Comparison of ENCODE assay signal across 10 cellular contexts in the genomic region with DNA sequence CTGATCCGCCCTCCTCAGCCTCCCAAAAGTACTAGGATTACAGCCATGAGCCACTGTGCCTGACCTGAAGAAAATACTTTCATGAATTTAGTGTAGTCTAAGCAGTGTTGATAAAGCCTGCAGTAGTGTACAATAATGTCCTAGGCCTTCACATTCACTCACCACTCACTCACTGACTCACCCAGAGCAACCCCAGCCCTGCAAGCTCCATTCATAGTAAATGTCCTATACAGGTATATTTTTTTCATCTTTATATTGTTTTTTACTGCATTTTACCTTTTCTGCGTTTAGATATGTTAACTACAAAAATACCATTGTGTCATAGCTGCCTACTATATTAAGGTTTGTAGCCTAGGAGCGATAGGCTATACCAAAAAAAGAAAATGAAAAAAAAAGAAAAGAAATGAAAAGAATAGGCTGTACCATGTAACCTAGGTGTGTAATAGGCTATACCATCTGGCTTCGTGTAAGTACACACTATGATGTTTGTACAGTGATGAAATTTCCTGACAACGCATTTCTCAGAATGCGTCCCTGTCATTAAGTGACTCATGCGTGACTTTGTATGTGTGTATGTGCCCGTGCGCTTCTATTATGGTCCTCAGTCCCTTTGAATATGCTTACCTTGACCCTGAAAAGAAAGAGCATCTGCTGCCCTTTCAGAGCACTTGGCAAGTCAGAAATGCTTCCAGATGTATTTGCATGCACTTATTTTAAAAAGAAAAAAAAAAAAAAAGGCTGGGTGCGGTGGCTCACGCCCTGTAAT. TPM values are rescaled to one million over a fixed set of nuclear protein-coding genes. Genes with fewer than 3 reads are reported as not detected.
DNase-seq lines count a peak whose midpoint lies in the region; ATAC-seq and TF ChIP-seq lines count a peak whose summit lies in the region.
"Had no signal": no experiment of that assay in that cellular context is flagged by ENCODE, and none has a peak within 500 bp of the region (broad histone marks: within the 10 kb centered on the region; RNA-seq: fewer than 3 reads in every experiment).

No MANE protein-coding gene starts in this region.

- H3K4me3 ChIP-seq in left lung, result no peak overlapping the region
- no peak overlapping the region for H3K4me3 ChIP-seq in dorsolateral prefrontal cortex
- H3K4me3 ChIP-seq: right lobe of liver had no signal

- H3K36me3 ChIP-seq in left lung, result no peaks in the 10 kb centered on the region
- H3K36me3 ChIP-seq: right lobe of liver had no signal

- ATAC-seq in left lung, result peak; percentile 53
- ATAC-seq in activated CD4-positive, CD25-positive, alpha-beta regulatory T cell treated with anti-CD3 and anti-CD28 coated beads, Interleukin-2, amount 50 U/mL, for 24 hours, result no peak
- ATAC-seq in GM18498 (IDR thresholded peaks at IDR 0.05; ENCODE audit: unreplicated experiment), result no peak

- DNase-seq in HT1080 (ENCODE audit: low read depth) (peak; percentile 92), NCI-H2029 treated with DMSO at 0.1 percent for 48 hours (lab: John Stamatoyannopoulos, UW) (peak; percentile 90), SW480 (ENCODE audit: low spot score) (peak; percentile 80), left lung (no peak), dorsolateral prefrontal cortex (no peak)
- DNase-seq: EL, foreskin fibroblast, right lobe of liver had no signal

- H3K4me1 ChIP-seq in left lung, result peaks cover 0 to 7% of the 10 kb centered on the region in 2 donors
- H3K4me1 ChIP-seq: right lobe of liver had no signal

- H3K27ac ChIP-seq in left lung (no peak overlapping the region), dorsolateral prefrontal cortex (no peak overlapping the region)
- H3K27ac ChIP-seq: right lobe of liver had no signal

- TF ChIP-seq CTCF in left lung (IDR thresholded peaks at IDR 0.05) (no peak), dorsolateral prefrontal cortex (IDR thresholded peaks at IDR 0.05 in 54 of 56, conservative IDR thresholded peaks at IDR 0.05 in 2 of 56; ENCODE audit: low read depth in 1 of 56, partially characterized antibody in 56 of 56) (no peak)

- intact Hi-C loops in left lung (cut with DNase I), result no loop called here
- intact Hi-C loops in dorsolateral prefrontal cortex (cut with DNase I), result no loop called here

- H3K27me3 ChIP-seq in left lung (no peaks in the 10 kb centered on the region), dorsolateral prefrontal cortex (peaks cover 0 to 3% (median 0%) of the 10 kb centered on the region in 45 donors)
- H3K27me3 ChIP-seq: right lobe of liver had no signal

- H3K9me3 ChIP-seq in left lung, result no peaks in the 10 kb centered on the region
- H3K9me3 ChIP-seq: right lobe of liver had no signal

RNA-seq across cellular contexts. Expression of a gene that starts 9.2 kb away (rescaled TPM):
- total RNA-seq in HT1080 (2014; rRNA removed; shearing (Covaris generic)), result 0.40 TPM in 1 of 2 replicates, not detected in the other
- polyA plus RNA-seq in HT1080 (2015; cell fraction: cytosol; rRNA removed), result 0.03 and 0.07 TPM in 2 replicates
- polyA plus RNA-seq in HT1080 (2015; cell fraction: nucleus; rRNA removed), result 0.33 TPM in 1 of 2 replicates, not detected in the other
- total RNA-seq in left lung, result 10 to 100 TPM; 15.2 to 41.3 TPM
- total RNA-seq in dorsolateral prefrontal cortex, result 10 to 100 TPM in 1 of 120 experiments, 1 to 10 TPM in 63, under 1 TPM in 45, not detected in 11; 0.16 to 11.0 (median 1.3) TPM

RNA-seq across cellular contexts. Expression of a gene that starts 15.3 kb away (rescaled TPM):
- total RNA-seq in HT1080 (2014; rRNA removed; shearing (Covaris generic)), result 0.33 and 1.5 TPM in 2 replicates
- not detected in 2 replicates for polyA plus RNA-seq in HT1080 (2015; cell fraction: cytosol; rRNA removed)
- 0.14 and 0.68 TPM in 2 replicates for polyA plus RNA-seq in HT1080 (2015; cell fraction: nucleus; rRNA removed)
- 1 to 10 TPM in 1 of 2 donors, under 1 TPM in 1; 0.73 to 2.2 TPM for total RNA-seq in left lung
- 1 to 10 TPM in 5 of 120 experiments, under 1 TPM in 25, not detected in 90; 0.23 to 2.2 (median 0.54) TPM for total RNA-seq in dorsolateral prefrontal cortex

RNA-seq across cellular contexts. Expression of a gene that starts 36.7 kb away (rescaled TPM):
- not detected in 2 replicates for total RNA-seq in HT1080 (2014; rRNA removed; shearing (Covaris generic))
- not detected in 2 replicates for polyA plus RNA-seq in HT1080 (2015; cell fraction: cytosol; rRNA removed)
- not detected in 2 replicates for polyA plus RNA-seq in HT1080 (2015; cell fraction: nucleus; rRNA removed)
- total RNA-seq in left lung, result 10 to 100 TPM; 49.5 to 56.4 TPM
- 10 to 100 TPM in 118 of 120 experiments, 1 to 10 TPM in 2; 8.3 to 30.2 (median 16.0) TPM for total RNA-seq in dorsolateral prefrontal cortex

RNA-seq across cellular contexts. Expression of a gene that starts 45.0 kb away (rescaled TPM):
- total RNA-seq in HT1080 (2014; rRNA removed; shearing (Covaris generic)), result 0.03 and 0.07 TPM in 2 replicates
- polyA plus RNA-seq in HT1080 (2015; cell fraction: cytosol; rRNA removed), result 0.08 TPM in 1 of 2 replicates, not detected in the other
- polyA plus RNA-seq in HT1080 (2015; cell fraction: nucleus; rRNA removed), result 0.36 and 0.65 TPM in 2 replicates
- total RNA-seq in left lung (not detected), dorsolateral prefrontal cortex (under 1 TPM in 24 of 120 experiments, not detected in 96; 0.24 to 0.68 (median 0.34) TPM)
- total RNA-seq: right lobe of liver had no signal

Comparison
In these comparisons a context has a peak if more than half of its experiments do, and no peak if none do; other contexts are left out.
1. DNase-seq: peak in HT1080 (single experiment), NCI-H2029 treated with DMSO at 0.1 percent for 48 hours (single experiment) and SW480 (single experiment); none in left lung (0 of 2) and dorsolateral prefrontal cortex (0 of 10).